ENCODE assay signal across 8 cellular contexts in genomic region chr9:112793213-112793810, GRCh38. TPM values are rescaled to one million over a fixed set of nuclear protein-coding genes. Genes with fewer than 3 reads are reported as not detected.
A peak's percentile ranks its signal among the peaks of the same experiment; 100 is the strongest.
DNase-seq lines count a peak whose midpoint lies in the region; ATAC-seq and TF ChIP-seq lines count a peak whose summit lies in the region.

No MANE protein-coding gene starts in this region.

- DNase-seq in D341Med (ENCODE audit: low spot score) (peak; percentile 84), T-helper 22 cell (ENCODE audit: low read depth) (peak; percentile 46), amygdala (lab: John Stamatoyannopoulos, UW) (peak in 52 of 56 donors; percentile 4 to 82 (median 40)), hypothalamus (lab: John Stamatoyannopoulos, UW) (peak in 47 of 51 donors; percentile 3 to 79 (median 44)), mesenteric fat pad (ENCODE audit: low spot score) (no peak)
- peak; percentile 55 to 72 (median 68) for DNase-seq in stimulated activated CD4-positive, alpha-beta T cell treated with anti-CD3 and anti-CD28 coated beads, Interleukin-1b, Interleukin-23, amount 100 ng/mL, for 24 hours (ENCODE audit: low read depth in 4 of 4, low spot score in 1 of 4)

- no peaks in the 10 kb centered on the region for H3K9me3 ChIP-seq in Loucy (ENCODE audit: insufficient read depth, low read depth, low read length)

- TF ChIP-seq CTCF in Loucy (conservative IDR thresholded peaks at IDR 0.05; ENCODE audit: low read length) = peak; percentile 95

- H3F3A ChIP-seq in Loucy (ENCODE audit: low read depth) = no peaks in the 10 kb centered on the region

- H3K4me3 ChIP-seq in Loucy (ENCODE audit: low read length, poor library complexity, severe bottlenecking) = no peak overlapping the region

- no peak overlapping the region for H3K4me2 ChIP-seq in Loucy (ENCODE audit: low read depth, low read length, poor library complexity, severe bottlenecking)

- H3K36me3 ChIP-seq in Loucy (ENCODE audit: insufficient read depth, low read length) = no peaks in the 10 kb centered on the region

- no peaks in the 10 kb centered on the region for H3K9me2 ChIP-seq in Loucy (replicated peaks; ENCODE audit: low read depth, low read length)

- H3K79me2 ChIP-seq in Loucy (ENCODE audit: insufficient read depth, low read length) = no peaks in the 10 kb centered on the region

- H3K4me1 ChIP-seq in Loucy (ENCODE audit: insufficient read depth, low read length, poor library complexity, severe bottlenecking) = no peaks in the 10 kb centered on the region

- no peaks in the 10 kb centered on the region for H3K27me3 ChIP-seq in Loucy (ENCODE audit: insufficient read depth, low read length, poor library complexity, severe bottlenecking)

- peak; percentile 79 for ATAC-seq in GM21526 (IDR thresholded peaks at IDR 0.05; ENCODE audit: low FRiP score, unreplicated experiment)

- no peaks in the 10 kb centered on the region for H4K20me1 ChIP-seq in Loucy (ENCODE audit: insufficient read depth, low read length, poor library complexity, severe bottlenecking)

- peak overlapping the region; percentile 29; the same call in 1 of the 2 replicates for H2AFZ ChIP-seq in Loucy (ENCODE audit: low read length)

- no peak overlapping the region for H3K9ac ChIP-seq in Loucy (ENCODE audit: low read depth, low read length, poor library complexity, severe bottlenecking)

RNA-seq across cellular contexts. Expression of gene SNX30, which starts 42.8 kb away (rescaled TPM):
- 13.9 TPM for total RNA-seq in mesenteric fat pad
